In the genomic region with DNA sequence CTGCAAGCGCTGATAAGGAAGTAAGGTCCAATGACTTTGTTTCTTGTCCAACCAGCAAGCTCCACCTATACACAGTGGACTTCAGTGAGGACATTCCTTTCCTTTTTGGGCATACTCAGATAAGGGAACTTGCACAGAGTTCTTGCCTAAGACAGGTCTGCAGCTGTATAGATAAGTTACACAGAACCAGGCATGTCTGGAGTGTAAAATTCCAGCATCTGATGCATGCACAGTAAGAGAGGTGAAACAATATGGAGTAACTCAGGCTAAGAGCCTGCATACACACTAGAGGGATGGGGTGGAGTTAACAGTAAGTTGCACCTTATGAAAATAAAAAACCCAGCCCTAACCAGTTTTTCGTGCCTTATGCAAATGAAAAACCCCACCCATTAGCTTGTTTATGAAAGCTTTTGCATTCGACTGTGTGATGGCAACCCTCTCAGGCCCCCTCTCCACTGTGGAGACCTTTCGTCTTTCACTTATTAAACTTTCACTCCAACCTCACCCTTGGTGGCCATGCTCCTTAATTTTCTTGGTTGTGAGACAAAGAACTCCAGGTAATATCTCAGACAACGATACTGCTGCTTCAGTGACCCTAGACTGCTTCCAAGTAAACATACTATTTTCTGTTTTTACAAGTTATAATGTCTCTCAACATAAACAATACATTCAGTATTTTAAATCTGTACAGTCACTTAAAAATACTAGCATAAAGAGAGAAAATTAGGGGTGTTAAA, we compare ENCODE assay signal across 1 cellular context.
TF ChIP-seq lines count a peak whose summit lies in the region.

No MANE protein-coding gene starts in this region.

TF ChIP-seq in K562, 482 proteins besides CTCF, POLR2A, EP300 and RAD21 (continued from another document and continues in another):
- TF ChIP-seq, protein P1, sequence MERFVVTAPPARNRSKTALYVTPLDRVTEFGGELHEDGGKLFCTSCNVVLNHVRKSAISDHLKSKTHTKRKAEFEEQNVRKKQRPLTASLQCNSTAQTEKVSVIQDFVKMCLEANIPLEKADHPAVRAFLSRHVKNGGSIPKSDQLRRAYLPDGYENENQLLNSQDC (CRISPR knock-in tag; IDR thresholded peaks at IDR 0.05): no peak
- TF ChIP-seq, protein P2, sequence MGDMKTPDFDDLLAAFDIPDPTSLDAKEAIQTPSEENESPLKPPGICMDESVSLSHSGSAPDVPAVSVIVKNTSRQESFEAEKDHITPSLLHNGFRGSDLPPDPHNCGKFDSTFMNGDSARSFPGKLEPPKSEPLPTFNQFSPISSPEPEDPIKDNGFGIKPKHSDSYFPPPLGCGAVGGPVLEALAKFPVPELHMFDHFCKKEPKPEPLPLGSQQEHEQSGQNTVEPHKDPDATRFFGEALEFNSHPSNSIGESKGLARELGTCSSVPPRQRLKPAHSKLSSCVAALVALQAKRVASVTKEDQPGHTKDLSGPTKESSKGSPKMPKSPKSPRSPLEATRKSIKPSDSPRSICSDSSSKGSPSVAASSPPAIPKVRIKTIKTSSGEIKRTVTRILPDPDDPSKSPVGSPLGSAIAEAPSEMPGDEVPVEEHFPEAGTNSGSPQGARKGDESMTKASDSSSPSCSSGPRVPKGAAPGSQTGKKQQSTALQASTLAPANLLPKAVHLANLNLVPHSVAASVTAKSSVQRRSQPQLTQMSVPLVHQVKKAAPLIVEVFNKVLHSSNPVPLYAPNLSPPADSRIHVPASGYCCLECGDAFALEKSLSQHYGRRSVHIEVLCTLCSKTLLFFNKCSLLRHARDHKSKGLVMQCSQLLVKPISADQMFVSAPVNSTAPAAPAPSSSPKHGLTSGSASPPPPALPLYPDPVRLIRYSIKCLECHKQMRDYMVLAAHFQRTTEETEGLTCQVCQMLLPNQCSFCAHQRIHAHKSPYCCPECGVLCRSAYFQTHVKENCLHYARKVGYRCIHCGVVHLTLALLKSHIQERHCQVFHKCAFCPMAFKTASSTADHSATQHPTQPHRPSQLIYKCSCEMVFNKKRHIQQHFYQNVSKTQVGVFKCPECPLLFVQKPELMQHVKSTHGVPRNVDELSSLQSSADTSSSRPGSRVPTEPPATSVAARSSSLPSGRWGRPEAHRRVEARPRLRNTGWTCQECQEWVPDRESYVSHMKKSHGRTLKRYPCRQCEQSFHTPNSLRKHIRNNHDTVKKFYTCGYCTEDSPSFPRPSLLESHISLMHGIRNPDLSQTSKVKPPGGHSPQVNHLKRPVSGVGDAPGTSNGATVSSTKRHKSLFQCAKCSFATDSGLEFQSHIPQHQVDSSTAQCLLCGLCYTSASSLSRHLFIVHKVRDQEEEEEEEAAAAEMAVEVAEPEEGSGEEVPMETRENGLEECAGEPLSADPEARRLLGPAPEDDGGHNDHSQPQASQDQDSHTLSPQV (IDR thresholded peaks at IDR 0.05): peak; percentile 99
- TF ChIP-seq, protein P3, sequence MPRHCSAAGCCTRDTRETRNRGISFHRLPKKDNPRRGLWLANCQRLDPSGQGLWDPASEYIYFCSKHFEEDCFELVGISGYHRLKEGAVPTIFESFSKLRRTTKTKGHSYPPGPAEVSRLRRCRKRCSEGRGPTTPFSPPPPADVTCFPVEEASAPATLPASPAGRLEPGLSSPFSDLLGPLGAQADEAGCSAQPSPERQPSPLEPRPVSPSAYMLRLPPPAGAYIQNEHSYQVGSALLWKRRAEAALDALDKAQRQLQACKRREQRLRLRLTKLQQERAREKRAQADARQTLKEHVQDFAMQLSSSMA (CRISPR knock-in tag; IDR thresholded peaks at IDR 0.05): no peak
- no peak for TF ChIP-seq HOXB6 (CRISPR knock-in tag; IDR thresholded peaks at IDR 0.05; ENCODE audit: borderline replicate concordance)
- TF ChIP-seq MAZ (CRISPR knock-in tag; conservative IDR thresholded peaks at IDR 0.05 in 1 of 2, IDR thresholded peaks at IDR 0.05 in 1 of 2): peak in 1 of 2 experiments; percentile 99; a peak in 2 of 4 replicates
- no peak for TF ChIP-seq RFX1 (IDR thresholded peaks at IDR 0.05)
- peak; percentile 95 for TF ChIP-seq KLF13 (tag; IDR thresholded peaks at IDR 0.05; ENCODE audit: borderline replicate concordance, low read depth)
- no peak for TF ChIP-seq MXI1 (IDR thresholded peaks at IDR 0.05; ENCODE audit: low read depth, low read length)
- TF ChIP-seq U2AF1 (optimal IDR thresholded peaks at IDR 0.05; ENCODE audit: low read depth, low read length): no peak
- peak; percentile 89 for TF ChIP-seq NFXL1 (CRISPR knock-in tag; IDR thresholded peaks at IDR 0.05)
- TF ChIP-seq ZBTB1 (CRISPR knock-in tag; IDR thresholded peaks at IDR 0.05; ENCODE audit: borderline replicate concordance, low read depth): no peak
- TF ChIP-seq ZNF311 (CRISPR knock-in tag; IDR thresholded peaks at IDR 0.05): peak; percentile 98
- peak; percentile 49; the same call in 1 of the 2 replicates for TF ChIP-seq KLF16 (IDR thresholded peaks at IDR 0.05)
- peak; percentile 43; the same call in 1 of the 2 replicates for TF ChIP-seq LCOR (CRISPR knock-in tag; IDR thresholded peaks at IDR 0.05)
- TF ChIP-seq HNRNPL (IDR thresholded peaks at IDR 0.05; ENCODE audit: low read depth, low read length): no peak
- TF ChIP-seq PBX2 (CRISPR knock-in tag; IDR thresholded peaks at IDR 0.05; ENCODE audit: low read depth): no peak
- TF ChIP-seq PBX2 (tag; conservative IDR thresholded peaks at IDR 0.05; ENCODE audit: low read depth): peak; percentile 66
- no peak for TF ChIP-seq PRDM10 (IDR thresholded peaks at IDR 0.05; ENCODE audit: partially characterized antibody)
- TF ChIP-seq TAF15 (IDR thresholded peaks at IDR 0.05; ENCODE audit: low read depth, low read length): no peak
- TF ChIP-seq, protein P4, sequence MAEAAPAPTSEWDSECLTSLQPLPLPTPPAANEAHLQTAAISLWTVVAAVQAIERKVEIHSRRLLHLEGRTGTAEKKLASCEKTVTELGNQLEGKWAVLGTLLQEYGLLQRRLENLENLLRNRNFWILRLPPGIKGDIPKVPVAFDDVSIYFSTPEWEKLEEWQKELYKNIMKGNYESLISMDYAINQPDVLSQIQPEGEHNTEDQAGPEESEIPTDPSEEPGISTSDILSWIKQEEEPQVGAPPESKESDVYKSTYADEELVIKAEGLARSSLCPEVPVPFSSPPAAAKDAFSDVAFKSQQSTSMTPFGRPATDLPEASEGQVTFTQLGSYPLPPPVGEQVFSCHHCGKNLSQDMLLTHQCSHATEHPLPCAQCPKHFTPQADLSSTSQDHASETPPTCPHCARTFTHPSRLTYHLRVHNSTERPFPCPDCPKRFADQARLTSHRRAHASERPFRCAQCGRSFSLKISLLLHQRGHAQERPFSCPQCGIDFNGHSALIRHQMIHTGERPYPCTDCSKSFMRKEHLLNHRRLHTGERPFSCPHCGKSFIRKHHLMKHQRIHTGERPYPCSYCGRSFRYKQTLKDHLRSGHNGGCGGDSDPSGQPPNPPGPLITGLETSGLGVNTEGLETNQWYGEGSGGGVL (CRISPR knock-in tag; IDR thresholded peaks at IDR 0.05): peak; percentile 99
- no peak for TF ChIP-seq PTBP1 (IDR thresholded peaks at IDR 0.05; ENCODE audit: low read depth, low read length)
- TF ChIP-seq FOSL1 (tag; conservative IDR thresholded peaks at IDR 0.05): peak; percentile 51; the same call in 1 of the 2 replicates
- TF ChIP-seq CHAMP1 (IDR thresholded peaks at IDR 0.05): no peak
- TF ChIP-seq RFX7 (CRISPR knock-in tag; IDR thresholded peaks at IDR 0.05): peak; percentile 78; the same call in 1 of the 2 replicates
- no peak for TF ChIP-seq HMGXB4 (CRISPR knock-in tag; IDR thresholded peaks at IDR 0.05)
- TF ChIP-seq NCOA1 (IDR thresholded peaks at IDR 0.05; ENCODE audit: low read depth): no peak
- peak; percentile 59; the same call in 1 of the 2 replicates for TF ChIP-seq FOXM1 (IDR thresholded peaks at IDR 0.05; ENCODE audit: low read depth)
- no peak for TF ChIP-seq FOXM1 (CRISPR knock-in tag; IDR thresholded peaks at IDR 0.05; ENCODE audit: low read depth)
- TF ChIP-seq KAT8 (IDR thresholded peaks at IDR 0.05; ENCODE audit: low read depth): no peak
- TF ChIP-seq MEIS2 (IDR thresholded peaks at IDR 0.05; ENCODE audit: partially characterized antibody): no peak
- TF ChIP-seq ID3 (CRISPR knock-in tag; IDR thresholded peaks at IDR 0.05): peak; percentile 96
- TF ChIP-seq ID3 (tag; IDR thresholded peaks at IDR 0.05): peak; percentile 98
- TF ChIP-seq, protein P5, sequence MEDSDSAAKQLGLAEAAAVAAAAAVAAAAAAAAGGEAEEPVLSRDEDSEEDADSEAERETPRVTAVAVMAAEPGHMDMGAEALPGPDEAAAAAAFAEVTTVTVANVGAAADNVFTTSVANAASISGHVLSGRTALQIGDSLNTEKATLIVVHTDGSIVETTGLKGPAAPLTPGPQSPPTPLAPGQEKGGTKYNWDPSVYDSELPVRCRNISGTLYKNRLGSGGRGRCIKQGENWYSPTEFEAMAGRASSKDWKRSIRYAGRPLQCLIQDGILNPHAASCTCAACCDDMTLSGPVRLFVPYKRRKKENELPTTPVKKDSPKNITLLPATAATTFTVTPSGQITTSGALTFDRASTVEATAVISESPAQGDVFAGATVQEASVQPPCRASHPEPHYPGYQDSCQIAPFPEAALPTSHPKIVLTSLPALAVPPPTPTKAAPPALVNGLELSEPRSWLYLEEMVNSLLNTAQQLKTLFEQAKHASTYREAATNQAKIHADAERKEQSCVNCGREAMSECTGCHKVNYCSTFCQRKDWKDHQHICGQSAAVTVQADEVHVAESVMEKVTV (CRISPR knock-in tag; IDR thresholded peaks at IDR 0.05): peak; percentile 69
- no peak for TF ChIP-seq SAFB (IDR thresholded peaks at IDR 0.05; ENCODE audit: borderline replicate concordance, low read depth, low read length)
